9 cellular contexts compared by ENCODE assay signal in genomic region chr3:49903451-49904424, GRCh38. TPM values are rescaled to one million over a fixed set of nuclear protein-coding genes. Genes with fewer than 3 reads are reported as not detected.
DNase-seq lines count a peak whose midpoint lies in the region; ATAC-seq, FAIRE-seq and TF ChIP-seq lines count a peak whose summit lies in the region.
"Had no signal": no experiment of that assay in that cellular context is flagged by ENCODE, and none has a peak within 500 bp of the region (broad histone marks: within the 10 kb centered on the region; RNA-seq: fewer than 3 reads in every experiment).

TSS of gene MST1R (minus strand) at chr3:49903873. CDS start at chr3:49903609, 264 bp downstream.

- H3K9me3 ChIP-seq in astrocyte (ENCODE audit: insufficient read depth, low read depth, low read length) = no peaks in the 10 kb centered on the region

- peaks cover 15% of the 10 kb centered on the region for H3K4me1 ChIP-seq in astrocyte (ENCODE audit: insufficient read depth, low read length)

- H3K36me3 ChIP-seq in astrocyte (ENCODE audit: insufficient read depth, low read length) = no peaks in the 10 kb centered on the region

- H3K27me3 ChIP-seq in astrocyte (ENCODE audit: insufficient read depth, low read length) = no peaks in the 10 kb centered on the region

- FAIRE-seq in GM18507 (lab: Jason Lieb, UNC) (peak; percentile 83), astrocyte (lab: Jason Lieb, UNC) (no peak)
- FAIRE-seq: endometrium had no signal

- peak within 1 kb of the TSS; percentile 59 for H3K4me2 ChIP-seq in astrocyte (ENCODE audit: low read length)

- no peak for TF ChIP-seq CTCF in astrocyte (IDR thresholded peaks at IDR 0.05; ENCODE audit: insufficient read depth, low read depth, low read length)

- H3K9ac ChIP-seq in astrocyte (ENCODE audit: low read length) = peak within 1 kb of the TSS; percentile 27

- H3K4me3 Mint-ChIP-seq in T-helper 1 cell treated with Interleukin-12 subunit alpha and Interleukin-12 subunit beta and Interleukin-4 antibody, amounts not matched to agents 30 μg/mL and 1 μg/mL, for 36 hours = peak within 1 kb of the TSS; percentile 86
- no peak within 1 kb of the TSS for H3K4me3 Mint-ChIP-seq in astrocyte (ENCODE audit: unreplicated experiment)

- H3K9me3 Mint-ChIP-seq in T-helper 1 cell treated with Interleukin-12 subunit alpha and Interleukin-12 subunit beta and Interleukin-4 antibody, amounts not matched to agents 30 μg/mL and 1 μg/mL, for 36 hours = no peaks in the 10 kb centered on the region
- H3K9me3 Mint-ChIP-seq in astrocyte (ENCODE audit: unreplicated experiment) = no peaks in the 10 kb centered on the region

- peak; percentile 64 for ATAC-seq in HG03135 (IDR thresholded peaks at IDR 0.05; ENCODE audit: unreplicated experiment)
- no peak for ATAC-seq in HG03457 (IDR thresholded peaks at IDR 0.05; ENCODE audit: unreplicated experiment)

- no peak within 1 kb of the TSS for H3K4me3 ChIP-seq in astrocyte (ENCODE audit: insufficient read depth, low read depth, low read length)

- DNase-seq in GM18507 (ENCODE audit: extremely low spot score, insufficient read length, low read depth) = peak; percentile 71
- no peak for DNase-seq in astrocyte (ENCODE audit: low read depth)
- DNase-seq in islet precursor cell = peak; percentile 93
- peak; percentile 83 for DNase-seq in stimulated activated CD4-positive, alpha-beta T cell treated with anti-CD3 and anti-CD28 coated beads, Interleukin-4, amount 100 ng/mL, for 1 hour
- DNase-seq in NCI-H2227 (lab: John Stamatoyannopoulos, UW; ENCODE audit: unreplicated experiment) = no peak

- no peak within 1 kb of the TSS for H3K27ac ChIP-seq in astrocyte (ENCODE audit: low read depth, low read length)

- no peaks in the 10 kb centered on the region for H3K79me2 ChIP-seq in astrocyte (ENCODE audit: insufficient read depth, low read length)

- no peaks in the 10 kb centered on the region for H4K20me1 ChIP-seq in astrocyte (ENCODE audit: insufficient read depth, low read length)

- peak within 1 kb of the TSS; percentile 60 for H2AFZ ChIP-seq in astrocyte (ENCODE audit: low read depth, low read length)

- no peaks in the 10 kb centered on the region for H3K27me3 Mint-ChIP-seq in T-helper 1 cell treated with Interleukin-12 subunit alpha and Interleukin-12 subunit beta and Interleukin-4 antibody, amounts not matched to agents 30 μg/mL and 1 μg/mL, for 36 hours (ENCODE audit: low read depth)
- H3K27me3 Mint-ChIP-seq in astrocyte (ENCODE audit: low read depth, unreplicated experiment) = peaks cover 7% of the 10 kb centered on the region

- peaks cover 4% of the 10 kb centered on the region for H3K36me3 Mint-ChIP-seq in T-helper 1 cell treated with Interleukin-12 subunit alpha and Interleukin-12 subunit beta and Interleukin-4 antibody, amounts not matched to agents 30 μg/mL and 1 μg/mL, for 36 hours (ENCODE audit: low read depth)
- no peaks in the 10 kb centered on the region for H3K36me3 Mint-ChIP-seq in astrocyte (ENCODE audit: low read depth, unreplicated experiment)

- peak within 1 kb of the TSS; percentile 85 for H3K27ac Mint-ChIP-seq in T-helper 1 cell treated with Interleukin-12 subunit alpha and Interleukin-12 subunit beta and Interleukin-4 antibody, amounts not matched to agents 30 μg/mL and 1 μg/mL, for 36 hours
- peak within 1 kb of the TSS; percentile 34 for H3K27ac Mint-ChIP-seq in astrocyte (ENCODE audit: unreplicated experiment)

- peaks cover 25% of the 10 kb centered on the region for H3K4me1 Mint-ChIP-seq in T-helper 1 cell treated with Interleukin-12 subunit alpha and Interleukin-12 subunit beta and Interleukin-4 antibody, amounts not matched to agents 30 μg/mL and 1 μg/mL, for 36 hours (ENCODE audit: low read depth)
- peaks cover 6% of the 10 kb centered on the region for H3K4me1 Mint-ChIP-seq in astrocyte (ENCODE audit: low read depth, unreplicated experiment)

RNA-seq across cellular contexts. Expression of gene MST1R, which starts in this region (rescaled TPM):
- total RNA-seq in astrocyte = 0.46 and 0.57 TPM in 2 replicates

Comparison
In these comparisons a context has a peak if more than half of its experiments do, and no peak if none do; other contexts are left out.
1. DNase-seq: peak in GM18507 (single experiment), islet precursor cell (single experiment) and stimulated activated CD4-positive, alpha-beta T cell treated with anti-CD3 and anti-CD28 coated beads, Interleukin-4, amount 100 ng/mL, for 1 hour (single experiment); none in astrocyte (single experiment) and NCI-H2227 (single experiment).